ENCODE assay signal across 9 cellular contexts in genomic region chr12:58920956-58921861, GRCh38. TPM values are rescaled to one million over a fixed set of nuclear protein-coding genes. Genes with fewer than 3 reads are reported as not detected.
DNase-seq lines count a peak whose midpoint lies in the region; ATAC-seq and TF ChIP-seq lines count a peak whose summit lies in the region.
"Had no signal": no experiment of that assay in that cellular context is flagged by ENCODE, and none has a peak within 500 bp of the region (broad histone marks: within the 10 kb centered on the region; RNA-seq: fewer than 3 reads in every experiment).

No MANE protein-coding gene starts in this region.

- H3K27ac ChIP-seq in left ventricle myocardium inferior (replicated peaks) (peak overlapping the region; percentile 90), colonic mucosa (peak overlapping the region; percentile 97), mucosa of rectum (ENCODE audit: low read depth in 2 of 2, low read length in 2 of 2) (peak overlapping the region; percentile 92 to 96), uterus (peak overlapping the region; percentile 96 to 97)

- H3K9me3 ChIP-seq in left ventricle myocardium inferior (replicated peaks) = no peaks in the 10 kb centered on the region
- H3K9me3 ChIP-seq in colonic mucosa = no peaks in the 10 kb centered on the region
- H3K9me3 ChIP-seq in mucosa of rectum (ENCODE audit: control insufficient read depth in 2 of 2, low read length in 2 of 2) = no peaks in the 10 kb centered on the region
- H3K9me3 ChIP-seq in uterus = no peaks in the 10 kb centered on the region

- no peak for TF ChIP-seq POLR2A in uterus (IDR thresholded peaks at IDR 0.05)

- intact Hi-C loops in left ventricle myocardium inferior (cut with micrococcal nuclease) = no loop called here
- intact Hi-C loops in Right ventricle myocardium superior (cut with DNase I) = no loop called here
- intact Hi-C loops in colonic mucosa (cut with DNase I) = no loop called here
- intact Hi-C loops in uterus (cut with DNase I; ENCODE audit: low total_unique reads) = no loop called here

- H3K4me3 ChIP-seq in left ventricle myocardium inferior = peak overlapping the region; percentile 84
- H3K4me3 ChIP-seq in colonic mucosa = peak overlapping the region; percentile 79
- peak overlapping the region; percentile 85 to 86 for H3K4me3 ChIP-seq in mucosa of rectum (ENCODE audit: low read length in 2 of 2)
- H3K4me3 ChIP-seq in uterus = peak overlapping the region; percentile 67 to 74

- peak overlapping the region; percentile 54 to 77 for H3K9ac ChIP-seq in colonic mucosa (ENCODE audit: low read depth in 2 of 2, low read length in 2 of 2)
- peak overlapping the region; percentile 49 to 94 for H3K9ac ChIP-seq in mucosa of rectum (ENCODE audit: low read depth in 1 of 2, low read length in 2 of 2)

- H3K27me3 ChIP-seq in left ventricle myocardium inferior (ENCODE audit: low read depth) (no peaks in the 10 kb centered on the region), colonic mucosa (no peaks in the 10 kb centered on the region), mucosa of rectum (ENCODE audit: control insufficient read depth in 2 of 2, insufficient read depth in 2 of 2, low read length in 2 of 2) (no peaks in the 10 kb centered on the region), uterus (no peaks in the 10 kb centered on the region)

- H3K4me1 ChIP-seq in left ventricle myocardium inferior (peaks cover 60% of the 10 kb centered on the region), colonic mucosa (peaks cover 3% of the 10 kb centered on the region), mucosa of rectum (ENCODE audit: control insufficient read depth in 2 of 2, insufficient read depth in 2 of 2, low read length in 2 of 2) (peaks cover 2 to 47% of the 10 kb centered on the region in 2 donors), uterus (peaks cover 0 to 4% of the 10 kb centered on the region in 2 donors)

- no peak for ATAC-seq in Right ventricle myocardium superior (ENCODE audit: poor library complexity)
- no peak for ATAC-seq in GM21786 (IDR thresholded peaks at IDR 0.05; ENCODE audit: unreplicated experiment)
- no peak for ATAC-seq in HG03432 (IDR thresholded peaks at IDR 0.05; ENCODE audit: unreplicated experiment)

- TF ChIP-seq CTCF in left ventricle myocardium inferior (IDR thresholded peaks at IDR 0.05; ENCODE audit: borderline replicate concordance) (no peak), colonic mucosa (IDR thresholded peaks at IDR 0.05) (no peak), uterus (IDR thresholded peaks at IDR 0.05) (no peak)

- DNase-seq in left ventricle myocardium inferior = no peak
- DNase-seq in Right ventricle myocardium superior = no peak
- DNase-seq in colonic mucosa = peak; percentile 62
- DNase-seq in uterus = peak in 1 of 2 donors; percentile 25
- no peak for DNase-seq in activated T-cell treated with anti-CD3 and anti-CD28 coated beads for 4 hours
- DNase-seq: CD4-positive, alpha-beta T cell had no signal

- no peaks in the 10 kb centered on the region for H3K36me3 ChIP-seq in left ventricle myocardium inferior
- no peaks in the 10 kb centered on the region for H3K36me3 ChIP-seq in colonic mucosa
- H3K36me3 ChIP-seq in mucosa of rectum (ENCODE audit: control insufficient read depth in 2 of 2, insufficient read depth in 2 of 2, low read length in 2 of 2) = no peaks in the 10 kb centered on the region
- no peaks in the 10 kb centered on the region for H3K36me3 ChIP-seq in uterus

RNA-seq across cellular contexts. Expression of gene LRIG3, which starts 0.9 kb away (rescaled TPM):
- 4.5 TPM for total RNA-seq in left ventricle myocardium inferior
- 5.5 TPM for total RNA-seq in Right ventricle myocardium superior
- 10 to 100 TPM; 78.4 to 79.9 TPM for total RNA-seq in colonic mucosa
- total RNA-seq in uterus = 100 to 1,000 TPM in 1 of 4 donors, 10 to 100 TPM in 3; 42.0 to 103 (median 50.2) TPM
- total RNA-seq: CD4-positive, alpha-beta T cell had no signal
